2 cellular contexts compared by ENCODE assay signal in the genomic region with DNA sequence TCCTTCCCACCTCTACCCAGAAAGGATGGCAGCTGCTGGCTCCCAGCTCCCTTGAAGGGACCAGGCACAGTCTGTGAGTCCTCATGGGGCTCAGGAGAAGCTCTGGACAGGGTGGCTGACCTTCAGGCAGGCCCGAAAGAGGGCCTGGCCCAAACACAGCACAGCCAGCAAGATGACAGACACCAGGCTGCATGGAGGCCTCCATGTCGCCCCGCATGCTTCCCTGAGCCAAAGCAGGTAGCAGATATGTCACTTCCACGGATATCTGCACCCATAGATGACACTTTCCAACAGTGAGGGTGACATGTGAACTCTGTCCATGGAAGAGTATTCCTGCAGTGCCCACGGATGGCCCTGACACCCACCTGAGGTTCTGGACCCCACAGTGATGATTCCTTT.
TF ChIP-seq lines count a peak whose summit lies in the region.

No MANE protein-coding gene starts in this region.

TF ChIP-seq in A549, 52 proteins besides CTCF, POLR2A, EP300 and RAD21:
- no peak for TF ChIP-seq FOXS1 (CRISPR knock-in tag; IDR thresholded peaks at IDR 0.05)

TF ChIP-seq in IMR-90, 13 proteins besides CTCF, POLR2A, EP300 and RAD21:
- TF ChIP-seq BHLHE40 (IDR thresholded peaks at IDR 0.05; ENCODE audit: low read depth, low read length) (no peak), MAZ (IDR thresholded peaks at IDR 0.05; ENCODE audit: borderline replicate concordance, low read depth, low read length) (no peak), RCOR1 (IDR thresholded peaks at IDR 0.05; ENCODE audit: insufficient replicate concordance, low read length) (no peak), RFX5 (IDR thresholded peaks at IDR 0.05; ENCODE audit: low read depth, low read length) (no peak), MXI1 (IDR thresholded peaks at IDR 0.05; ENCODE audit: borderline replicate concordance, low read depth, low read length) (no peak), CHD1 (IDR thresholded peaks at IDR 0.05; ENCODE audit: low read depth, low read length) (no peak), FOS (IDR thresholded peaks at IDR 0.05; ENCODE audit: low read depth, low read length) (no peak), NFE2L2 (IDR thresholded peaks at IDR 0.05; ENCODE audit: low read depth, low read length) (no peak), CEBPB (IDR thresholded peaks at IDR 0.05; ENCODE audit: low read depth, low read length) (no peak), MAFK (IDR thresholded peaks at IDR 0.05; ENCODE audit: low read depth, low read length) (no peak), SMC3 (IDR thresholded peaks at IDR 0.05; ENCODE audit: low read depth, low read length) (no peak)
- TF ChIP-seq, protein P1, sequence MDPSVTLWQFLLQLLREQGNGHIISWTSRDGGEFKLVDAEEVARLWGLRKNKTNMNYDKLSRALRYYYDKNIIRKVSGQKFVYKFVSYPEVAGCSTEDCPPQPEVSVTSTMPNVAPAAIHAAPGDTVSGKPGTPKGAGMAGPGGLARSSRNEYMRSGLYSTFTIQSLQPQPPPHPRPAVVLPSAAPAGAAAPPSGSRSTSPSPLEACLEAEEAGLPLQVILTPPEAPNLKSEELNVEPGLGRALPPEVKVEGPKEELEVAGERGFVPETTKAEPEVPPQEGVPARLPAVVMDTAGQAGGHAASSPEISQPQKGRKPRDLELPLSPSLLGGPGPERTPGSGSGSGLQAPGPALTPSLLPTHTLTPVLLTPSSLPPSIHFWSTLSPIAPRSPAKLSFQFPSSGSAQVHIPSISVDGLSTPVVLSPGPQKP (IDR thresholded peaks at IDR 0.05; ENCODE audit: borderline replicate concordance, low read depth, low read length) = no peak
- TF ChIP-seq, protein P2, sequence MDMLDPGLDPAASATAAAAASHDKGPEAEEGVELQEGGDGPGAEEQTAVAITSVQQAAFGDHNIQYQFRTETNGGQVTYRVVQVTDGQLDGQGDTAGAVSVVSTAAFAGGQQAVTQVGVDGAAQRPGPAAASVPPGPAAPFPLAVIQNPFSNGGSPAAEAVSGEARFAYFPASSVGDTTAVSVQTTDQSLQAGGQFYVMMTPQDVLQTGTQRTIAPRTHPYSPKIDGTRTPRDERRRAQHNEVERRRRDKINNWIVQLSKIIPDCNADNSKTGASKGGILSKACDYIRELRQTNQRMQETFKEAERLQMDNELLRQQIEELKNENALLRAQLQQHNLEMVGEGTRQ (IDR thresholded peaks at IDR 0.05; ENCODE audit: low read depth, low read length) = no peak
TF ChIP-seq in IMR-90: peak in this region for 0.
